In genomic region chr19:41192574-41193419, GRCh38 we compare ENCODE assay signal across 8 cellular contexts. TPM values are rescaled to one million over a fixed set of nuclear protein-coding genes. Genes with fewer than 3 reads are reported as not detected.
DNase-seq lines count a peak whose midpoint lies in the region; ATAC-seq and TF ChIP-seq lines count a peak whose summit lies in the region.

Gene CYP2S1, plus strand, starts transcription at chr19:41193219. Its CDS starts 46 bp downstream, at chr19:41193265.

- H3K36me3 ChIP-seq in mammary epithelial cell (ENCODE audit: insufficient read depth, low read length), result no peaks in the 10 kb centered on the region
- H3K36me3 ChIP-seq in lung (ENCODE audit: control insufficient read depth in 2 of 2, insufficient read depth in 2 of 2, low read length in 2 of 2), result no peaks in the 10 kb centered on the region
- no peaks in the 10 kb centered on the region for H3K36me3 ChIP-seq in thyroid gland

- dilution Hi-C loops in mammary epithelial cell (cut with HindIII; ENCODE audit: low sequenced_read_pairs), result no loop called here

- H3K27me3 ChIP-seq in AG04450 (ENCODE audit: control insufficient read depth, insufficient read depth, low read length), result peaks cover 20% of the 10 kb centered on the region
- peaks cover 3% of the 10 kb centered on the region for H3K27me3 ChIP-seq in mammary epithelial cell (ENCODE audit: insufficient read depth, low read length)
- H3K27me3 ChIP-seq in lung (ENCODE audit: control insufficient read depth, insufficient read depth), result no peaks in the 10 kb centered on the region
- no peaks in the 10 kb centered on the region for H3K27me3 ChIP-seq in thyroid gland

- TF ChIP-seq CTCF in AG04450 (IDR thresholded peaks at IDR 0.05; ENCODE audit: low read depth, low read length) (no peak), mammary epithelial cell (conservative IDR thresholded peaks at IDR 0.05 in 1 of 2, IDR thresholded peaks at IDR 0.05 in 1 of 2; ENCODE audit: extremely low read depth in 1 of 2, insufficient read depth in 1 of 2, low read depth in 1 of 2, low read length in 2 of 2) (no peak), lung (IDR thresholded peaks at IDR 0.05; ENCODE audit: control extremely low read depth, extremely low read depth) (no peak), thyroid gland (IDR thresholded peaks at IDR 0.05) (no peak)

- POLR2A ChIA-PET in AG04450 (lab: Yijun Ruan, JAX), result interaction anchor here (1.0 kb wide), 1 partner anchor 70 kb away, joined by 3 read pairs; no protein-coding TSS in a partner anchor

- CTCF ChIA-PET in AG04450 (lab: Charles Lee), result interaction anchor here (0.6 kb wide), 1 partner anchor 163 kb away, joined by 3 read pairs; no protein-coding TSS in a partner anchor
- CTCF ChIA-PET in mammary epithelial cell (lab: Charles Lee; ENCODE audit: low non-redundant PET), result interaction anchor here (0.6 kb wide), 1 partner anchor 149 kb away, joined by 3 read pairs; no protein-coding TSS in a partner anchor

- in situ Hi-C loops in mammary epithelial cell (cut with MboI; ENCODE audit: low sequenced_read_pairs in 2 of 2), result no loop called here

- peak within 1 kb of the TSS; percentile 81 for H2AFZ ChIP-seq in mammary epithelial cell (ENCODE audit: low read depth, low read length)

- H3K4me1 ChIP-seq in mammary epithelial cell (ENCODE audit: insufficient read depth, low read length), result peaks cover 16% of the 10 kb centered on the region
- peaks cover 0 to 3% of the 10 kb centered on the region in 2 donors for H3K4me1 ChIP-seq in lung (ENCODE audit: control insufficient read depth in 2 of 2, insufficient read depth in 2 of 2, low read length in 2 of 2)
- no peaks in the 10 kb centered on the region for H3K4me1 ChIP-seq in thyroid gland

- peak within 1 kb of the TSS; percentile 86 for H3K4me2 ChIP-seq in mammary epithelial cell (ENCODE audit: insufficient read depth, low read depth, low read length)

- no peaks in the 10 kb centered on the region for H4K20me1 ChIP-seq in mammary epithelial cell (ENCODE audit: insufficient read depth, low read length)

- no peak for TF ChIP-seq POLR2A in thyroid gland (IDR thresholded peaks at IDR 0.05)

- ATAC-seq in lung (ENCODE audit: insufficient read depth, low FRiP score), result peak; percentile 73
- ATAC-seq in HG02623 (IDR thresholded peaks at IDR 0.05; ENCODE audit: unreplicated experiment), result no peak

- peak within 1 kb of the TSS; percentile 21 for H3K27ac ChIP-seq in AG04450 (ENCODE audit: low read depth, low read length)
- no peak within 1 kb of the TSS for H3K27ac ChIP-seq in mammary epithelial cell (ENCODE audit: insufficient read depth, low read depth, low read length)
- no peak within 1 kb of the TSS for H3K27ac ChIP-seq in lung (ENCODE audit: low read depth in 1 of 2, low read length in 1 of 2)
- no peak within 1 kb of the TSS for H3K27ac ChIP-seq in thyroid gland

- H3K9me3 ChIP-seq in AG04450 (ENCODE audit: control insufficient read depth, insufficient read depth, low read length) (no peaks in the 10 kb centered on the region), mammary epithelial cell (replicated peaks; ENCODE audit: insufficient read depth, low read length) (no peaks in the 10 kb centered on the region), lung (ENCODE audit: control insufficient read depth in 2 of 2, insufficient read depth in 1 of 2, low read length in 1 of 2) (no peaks in the 10 kb centered on the region), thyroid gland (no peaks in the 10 kb centered on the region)

- DNase-seq in AG04450 (ENCODE audit: low read depth, low spot score) (no peak), HuH-7 (ENCODE audit: low spot score) (peak; percentile 56), mammary epithelial cell (peak; percentile 28), lung (ENCODE audit: low spot score) (no peak), SIG-M5 (lab: John Stamatoyannopoulos, UW) (no peak), GOT3 (lab: John Stamatoyannopoulos, UW) (no peak), thyroid gland (no peak)

- no TSS peak for BruUV-seq in mammary epithelial cell (replicated peaks; lab: Mats Ljungman, UMichigan)

- H3K79me2 ChIP-seq in mammary epithelial cell (ENCODE audit: insufficient read depth, low read length), result no peaks in the 10 kb centered on the region

- no peak within 1 kb of the TSS for H3K9ac ChIP-seq in mammary epithelial cell (ENCODE audit: insufficient read depth, low read length)

- 27% methylated on average over 23 of the region's 57 CpGs for WGBS in mammary epithelial cell (ENCODE audit: low coverage, missing lambda C conversion rate)
- 2 to 4% methylated on average over 47 to 57 of the region's 57 CpGs for WGBS in lung, 2 donors
- WGBS in thyroid gland, 2 donors, result 18 to 19% methylated on average over 15 to 22 of the region's 57 CpGs

- intact Hi-C loops in mammary epithelial cell (cut with micrococcal nuclease), result loop anchor here (10.0 kb wide), 1 partner anchor 372 kb away; no protein-coding TSS in a partner anchor
- intact Hi-C loops in thyroid gland (cut with DNase I), result no loop called here

- H3K4me3 ChIP-seq in AG04450 (ENCODE audit: low read depth, low read length), result peak within 1 kb of the TSS; percentile 58
- H3K4me3 ChIP-seq in mammary epithelial cell (replicated peaks in 1 of 3; ENCODE audit: insufficient read depth in 1 of 3, low read depth in 2 of 3, low read length in 3 of 3), result peak within 1 kb of the TSS; percentile 35 to 52 (median 48)
- H3K4me3 ChIP-seq in lung, result peak within 1 kb of the TSS; percentile 11
- H3K4me3 ChIP-seq in thyroid gland (replicated peaks in 1 of 3), result no peak within 1 kb of the TSS

RNA-seq across cellular contexts. Expression of gene CYP2S1, which starts in this region (rescaled TPM):
- polyA plus RNA-seq in AG04450 (2011; rRNA removed) (0.73 and 2.5 TPM in 2 replicates), mammary epithelial cell (0.42 TPM), lung (1 to 10 TPM; 5.2 to 5.4 TPM)
- 1.3 TPM in 2 replicates for polyA minus RNA-seq in AG04450 (2011; rRNA and poly(A)+ RNA removed)
- total RNA-seq in mammary epithelial cell (1 to 10 TPM in 1 of 2 donors, under 1 TPM in 1; 0.50 to 7.1 TPM), lung (10 to 100 TPM in 1 of 2 donors, 1 to 10 TPM in 1; 9.7 to 13.2 TPM), thyroid gland (1 to 10 TPM in 3 of 4 donors, not detected in 1; 1.0 to 2.3 (median 1.0) TPM)
- 2.1 TPM for polyA minus RNA-seq in mammary epithelial cell

Comparison
In these comparisons a context has a peak if more than half of its experiments do, and no peak if none do; other contexts are left out.
1. DNase-seq: peak in HuH-7 (single experiment) and mammary epithelial cell (single experiment); none in AG04450 (single experiment), lung (single experiment), SIG-M5 (single experiment), GOT3 (single experiment) and thyroid gland (0 of 2).
2. H3K4me3 ChIP-seq: peak in AG04450 (single experiment), mammary epithelial cell (3 of 3) and lung (single experiment); none in thyroid gland (0 of 3).